In the genomic region with DNA sequence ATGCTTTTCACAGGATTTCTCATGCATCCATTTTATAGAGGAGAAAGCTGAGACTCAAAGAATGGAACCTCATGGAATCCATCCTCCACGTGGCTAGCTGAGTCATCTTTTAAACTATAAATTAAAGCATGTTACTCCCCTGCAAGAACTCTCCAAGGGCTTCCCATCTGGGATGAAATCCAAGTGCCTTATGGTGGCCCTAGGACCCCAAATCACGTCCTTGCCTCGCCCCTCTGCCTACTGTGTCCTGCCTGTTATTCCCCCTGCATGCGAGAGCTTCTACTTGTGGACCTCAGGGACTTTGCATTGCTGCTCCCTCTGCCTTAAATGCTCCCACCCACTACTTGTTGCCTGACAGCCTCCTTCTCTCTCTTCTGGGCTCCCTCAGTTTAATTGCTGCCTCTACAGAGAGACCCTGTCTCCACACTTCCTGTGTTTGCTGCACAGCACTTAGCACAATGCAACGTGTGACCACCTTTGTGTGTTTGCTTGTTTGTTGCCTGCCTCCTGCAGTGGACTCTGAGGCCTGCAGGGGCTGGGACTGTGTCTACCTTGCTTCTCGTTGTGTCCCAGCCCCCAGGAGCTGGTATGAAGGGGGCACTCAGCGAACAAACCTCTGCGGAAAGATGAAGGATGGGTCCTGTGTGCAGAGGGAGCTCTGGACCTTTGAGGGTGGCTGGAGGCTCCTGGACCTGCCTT, we compare ENCODE assay signal across 13 cellular contexts. TPM values are rescaled to one million over a fixed set of nuclear protein-coding genes. Genes with fewer than 3 reads are reported as not detected.
DNase-seq lines count a peak whose midpoint lies in the region; TF ChIP-seq lines count a peak whose summit lies in the region.
"Had no signal": no experiment of that assay in that cellular context is flagged by ENCODE, and none has a peak within 500 bp of the region (broad histone marks: within the 10 kb centered on the region; RNA-seq: fewer than 3 reads in every experiment).

No MANE protein-coding gene starts in this region.

- no peak overlapping the region for H4K8ac ChIP-seq in neuronal stem cell (ENCODE audit: low read depth, low read length)

- H3K36me3 ChIP-seq in KMS-11 (ENCODE audit: insufficient read depth) (0 out of 2 replicates have a peak, but pooled peaks cover 5% of the 10 kb centered on the region), neuronal stem cell (replicated peaks in 1 of 2; ENCODE audit: control insufficient read depth in 2 of 2, insufficient read depth in 2 of 2, low read length in 2 of 2) (no peaks in the 10 kb centered on the region)
- H3K36me3 ChIP-seq: thoracic aorta had no signal

- peaks cover 20% of the 10 kb centered on the region for H3K9me3 Mint-ChIP-seq in T-helper 1 cell treated with Interleukin-12 subunit alpha and Interleukin-12 subunit beta and Interleukin-4 antibody, amounts not matched to agents 30 μg/mL and 1 μg/mL, for 36 hours
- peaks cover 19% of the 10 kb centered on the region for H3K9me3 Mint-ChIP-seq in activated T-helper 1 cell treated with anti-CD3 and anti-CD28 coated beads, Interleukin-12 subunit alpha, Interleukin-12 subunit beta, Interleukin-2, Interleukin-4 antibody, amounts not matched to agents 30 ng/mL and 10 ng/mL and 1 ng/mL, durations not matched to agents 14 hours and 24 hours and 36 hours
- H3K9me3 Mint-ChIP-seq: brain had no signal

- no peak; the same call in 1 of the 2 replicates for TF ChIP-seq CTCF in KMS-11 (conservative IDR thresholded peaks at IDR 0.05; ENCODE audit: low read depth, low read length)

- H3K23ac ChIP-seq in neuronal stem cell (ENCODE audit: low read depth, low read length, poor library complexity), result no peak overlapping the region

- no CpG with 5 or more reads among the region's 8 CpGs for WGBS in neuronal stem cell (ENCODE audit: extremely low coverage in 2 of 2, insufficient read length in 2 of 2, insufficient replicate concordance in 1 of 2), 2 donors

- H3K27ac ChIP-seq in KMS-11 (peak overlapping the region; percentile 98), neuronal stem cell (replicated peaks; ENCODE audit: low read length) (no peak overlapping the region)

- H3K4me3 ChIP-seq in KMS-11 (IDR thresholded peaks at IDR 0.05; ENCODE audit: insufficient read depth, low read depth, low read length) (no peak overlapping the region), neuronal stem cell (ENCODE audit: low read length in 2 of 2) (no peak overlapping the region)
- H3K4me3 ChIP-seq: thoracic aorta had no signal

- H3K36me3 Mint-ChIP-seq in T-helper 1 cell treated with Interleukin-12 subunit alpha and Interleukin-12 subunit beta and Interleukin-4 antibody, amounts not matched to agents 30 μg/mL and 1 μg/mL, for 36 hours (ENCODE audit: low read depth), result peaks cover 25% of the 10 kb centered on the region
- peaks cover 21% of the 10 kb centered on the region for H3K36me3 Mint-ChIP-seq in activated T-helper 1 cell treated with anti-CD3 and anti-CD28 coated beads, Interleukin-12 subunit alpha, Interleukin-12 subunit beta, Interleukin-2, Interleukin-4 antibody, amounts not matched to agents 30 ng/mL and 10 ng/mL and 1 ng/mL, durations not matched to agents 14 hours and 24 hours and 36 hours (ENCODE audit: low read depth)
- H3K36me3 Mint-ChIP-seq: brain had no signal

- no peaks in the 10 kb centered on the region for H3K79me1 ChIP-seq in neuronal stem cell (ENCODE audit: low read depth, low read length)

- H2BK120ac ChIP-seq in neuronal stem cell (ENCODE audit: low read depth, low read length), result no peak overlapping the region

- peak overlapping the region; percentile 2 for H3K18ac ChIP-seq in neuronal stem cell (ENCODE audit: low read length)

- H3K27ac Mint-ChIP-seq in T-helper 1 cell treated with Interleukin-12 subunit alpha and Interleukin-12 subunit beta and Interleukin-4 antibody, amounts not matched to agents 30 μg/mL and 1 μg/mL, for 36 hours, result peak overlapping the region; percentile 23
- peak overlapping the region; percentile 73 for H3K27ac Mint-ChIP-seq in activated T-helper 1 cell treated with anti-CD3 and anti-CD28 coated beads, Interleukin-12 subunit alpha, Interleukin-12 subunit beta, Interleukin-2, Interleukin-4 antibody, amounts not matched to agents 30 ng/mL and 10 ng/mL and 1 ng/mL, durations not matched to agents 14 hours and 24 hours and 36 hours

- H3K4me3 Mint-ChIP-seq in T-helper 1 cell treated with Interleukin-12 subunit alpha and Interleukin-12 subunit beta and Interleukin-4 antibody, amounts not matched to agents 30 μg/mL and 1 μg/mL, for 36 hours, result peak overlapping the region; percentile 8
- peak overlapping the region; percentile 50 for H3K4me3 Mint-ChIP-seq in activated T-helper 1 cell treated with anti-CD3 and anti-CD28 coated beads, Interleukin-12 subunit alpha, Interleukin-12 subunit beta, Interleukin-2, Interleukin-4 antibody, amounts not matched to agents 30 ng/mL and 10 ng/mL and 1 ng/mL, durations not matched to agents 14 hours and 24 hours and 36 hours
- H3K4me3 Mint-ChIP-seq: brain had no signal

- no peak overlapping the region for H2BK15ac ChIP-seq in neuronal stem cell (ENCODE audit: low read length)

- H3K4me2 ChIP-seq in KMS-11 (peak overlapping the region; percentile 96), neuronal stem cell (ENCODE audit: insufficient read depth, low read length, poor library complexity, severe bottlenecking) (no peak overlapping the region)

- H3K27me3 Mint-ChIP-seq in T-helper 1 cell treated with Interleukin-12 subunit alpha and Interleukin-12 subunit beta and Interleukin-4 antibody, amounts not matched to agents 30 μg/mL and 1 μg/mL, for 36 hours (ENCODE audit: low read depth), result peaks cover 29% of the 10 kb centered on the region
- H3K27me3 Mint-ChIP-seq in activated T-helper 1 cell treated with anti-CD3 and anti-CD28 coated beads, Interleukin-12 subunit alpha, Interleukin-12 subunit beta, Interleukin-2, Interleukin-4 antibody, amounts not matched to agents 30 ng/mL and 10 ng/mL and 1 ng/mL, durations not matched to agents 14 hours and 24 hours and 36 hours (ENCODE audit: insufficient read depth), result peaks cover 9% of the 10 kb centered on the region

- intact Hi-C loops in activated T-helper 1 cell treated with anti-CD3 and anti-CD28 coated beads, Interleukin-12 subunit alpha, Interleukin-12 subunit beta, Interleukin-2, Interleukin-4 antibody, amounts not matched to agents 30 ng/mL and 10 ng/mL and 1 ng/mL, durations not matched to agents 14 hours and 24 hours and 36 hours (cut with micrococcal nuclease), result loop anchor here (2.0 to 10.0 kb wide), 2 partner anchors 65 to 359 kb away; a partner anchor contains a TSS

- H3K4ac ChIP-seq in neuronal stem cell (ENCODE audit: low read length), result no peak overlapping the region

- H4K20me1 ChIP-seq in KMS-11 (ENCODE audit: insufficient read depth), result no peaks in the 10 kb centered on the region

- DNase-seq in T-helper 1 cell, result no peak
- DNase-seq in activated T-helper 1 cell treated with anti-CD3 and anti-CD28 coated beads, Interleukin-12 subunit alpha, Interleukin-12 subunit beta, Interleukin-2, Interleukin-4 antibody, amounts not matched to agents 30 ng/mL and 10 ng/mL and 1 ng/mL, durations not matched to agents 14 hours and 24 hours and 36 hours (ENCODE audit: low spot score), result no peak
- DNase-seq in neuronal stem cell (ENCODE audit: low spot score), result no peak
- DNase-seq in stimulated activated CD4-positive, alpha-beta T cell treated with anti-CD3 and anti-CD28 coated beads, Interleukin-12 subunit alpha, Interleukin-12 subunit beta, amount 100 ng/mL, for 4 hours, result no peak
- no peak for DNase-seq in superior temporal gyrus (ENCODE audit: extremely low spot score)
- no peak for DNase-seq in stimulated activated CD4-positive, alpha-beta T cell treated with anti-CD3 and anti-CD28 coated beads, Interleukin-4, amount 100 ng/mL, for 24 hours
- DNase-seq: NCI-H1436 treated with DMSO at 0.1 percent for 48 hours, T-helper 9 cell had no signal

- no peak overlapping the region for H2AFZ ChIP-seq in KMS-11 (ENCODE audit: low read depth)
- H2AFZ ChIP-seq in neuronal stem cell (ENCODE audit: low read length), result no peak overlapping the region

- H3K4me1 ChIP-seq in KMS-11 (ENCODE audit: low read depth, poor library complexity, severe bottlenecking) (peaks cover 100% of the 10 kb centered on the region), neuronal stem cell (ENCODE audit: control insufficient read depth in 2 of 2, insufficient read depth in 1 of 2, low read depth in 1 of 2, low read length in 2 of 2) (peaks cover 2 to 6% of the 10 kb centered on the region in 2 donors)

- H3K9me3 ChIP-seq in neuronal stem cell (replicated peaks in 1 of 2; ENCODE audit: control insufficient read depth in 2 of 2, insufficient read depth in 1 of 2, low read depth in 1 of 2, low read length in 2 of 2), result no peaks in the 10 kb centered on the region
- H3K9me3 ChIP-seq: thoracic aorta had no signal

- peak overlapping the region; percentile 47 for H2AK5ac ChIP-seq in neuronal stem cell (ENCODE audit: low read depth, low read length)

- no peak overlapping the region for H4K91ac ChIP-seq in neuronal stem cell (ENCODE audit: low read depth, low read length, poor library complexity)

- H3K14ac ChIP-seq in neuronal stem cell (ENCODE audit: low read length), result peak overlapping the region; percentile 42

- no peaks in the 10 kb centered on the region for H3K27me3 ChIP-seq in KMS-11 (ENCODE audit: insufficient read depth, low read depth)
- peaks cover 0 to 6% (median 0%) of the 10 kb centered on the region in 3 experiments for H3K27me3 ChIP-seq in neuronal stem cell (ENCODE audit: control insufficient read depth in 3 of 3, insufficient read depth in 3 of 3, low read depth in 1 of 3, low read length in 3 of 3)

- peak overlapping the region; percentile 69 for H3K9ac ChIP-seq in KMS-11
- no peak overlapping the region for H3K9ac ChIP-seq in neuronal stem cell (ENCODE audit: low read depth, low read length, poor library complexity)

- no peak overlapping the region for H2BK5ac ChIP-seq in neuronal stem cell (ENCODE audit: low read length)

- no peak overlapping the region for H2BK12ac ChIP-seq in neuronal stem cell (ENCODE audit: low read length)

- H3K79me2 ChIP-seq in KMS-11 (ENCODE audit: insufficient read depth, low read depth), result peaks cover 67% of the 10 kb centered on the region

- peaks cover 71% of the 10 kb centered on the region for H3K4me1 Mint-ChIP-seq in T-helper 1 cell treated with Interleukin-12 subunit alpha and Interleukin-12 subunit beta and Interleukin-4 antibody, amounts not matched to agents 30 μg/mL and 1 μg/mL, for 36 hours (ENCODE audit: low read depth)
- H3K4me1 Mint-ChIP-seq in activated T-helper 1 cell treated with anti-CD3 and anti-CD28 coated beads, Interleukin-12 subunit alpha, Interleukin-12 subunit beta, Interleukin-2, Interleukin-4 antibody, amounts not matched to agents 30 ng/mL and 10 ng/mL and 1 ng/mL, durations not matched to agents 14 hours and 24 hours and 36 hours (ENCODE audit: low read depth), result peaks cover 82% of the 10 kb centered on the region

RNA-seq across cellular contexts. Expression of a gene that starts 39.4 kb away (rescaled TPM):
- 4.0 and 4.8 TPM in 2 replicates for total RNA-seq in activated T-helper 1 cell treated with anti-CD3 and anti-CD28 coated beads, Interleukin-12 subunit alpha, Interleukin-12 subunit beta, Interleukin-2, Interleukin-4 antibody, amounts not matched to agents 30 ng/mL and 10 ng/mL and 1 ng/mL, durations not matched to agents 14 hours and 24 hours and 36 hours
- polyA plus RNA-seq in neuronal stem cell (2013, experiment 1 of 2), result 16.8 TPM
- 15.7 TPM for polyA plus RNA-seq in neuronal stem cell (2013, experiment 2 of 2)
- total RNA-seq: renal cortical epithelial cell had no signal
